17 cellular contexts compared by ENCODE assay signal in genomic region chr5:167128581-167128980, GRCh38.
DNase-seq lines count a peak whose midpoint lies in the region; ATAC-seq, FAIRE-seq and TF ChIP-seq lines count a peak whose summit lies in the region.
"Had no signal": no experiment of that assay in that cellular context is flagged by ENCODE, and none has a peak within 500 bp of the region (broad histone marks: within the 10 kb centered on the region; RNA-seq: fewer than 3 reads in every experiment).

No MANE protein-coding gene starts in this region.

- H3K9me3 ChIP-seq in RWPE2 (ENCODE audit: severe bottlenecking) (no peaks in the 10 kb centered on the region), neuronal stem cell (replicated peaks in 1 of 2; ENCODE audit: control insufficient read depth in 2 of 2, insufficient read depth in 1 of 2, low read depth in 1 of 2, low read length in 2 of 2) (no peaks in the 10 kb centered on the region)
- H3K9me3 ChIP-seq: BE2C had no signal

- H2BK12ac ChIP-seq in neuronal stem cell (ENCODE audit: low read length), result no peak overlapping the region

- H3K14ac ChIP-seq in neuronal stem cell (ENCODE audit: low read length), result no peak overlapping the region

- no peak overlapping the region for H3K18ac ChIP-seq in neuronal stem cell (ENCODE audit: low read length)

- no peak overlapping the region for H4K8ac ChIP-seq in neuronal stem cell (ENCODE audit: low read depth, low read length)

- H2BK5ac ChIP-seq in neuronal stem cell (ENCODE audit: low read length), result no peak overlapping the region

- H2AK5ac ChIP-seq in neuronal stem cell (ENCODE audit: low read depth, low read length), result no peak overlapping the region

- DNase-seq in NCI-H69 (lab: John Stamatoyannopoulos, UW) (peak; percentile 5), RWPE2 (ENCODE audit: low spot score) (no peak), foreskin keratinocyte (peak; percentile 18 to 53), neuronal stem cell (ENCODE audit: low spot score) (peak; percentile 18), RCC 7860 (ENCODE audit: low spot score) (no peak)
- DNase-seq: BE2C; C1 segment of cervical spinal cord; CD4-positive, alpha-beta T cell; DMS153; DMS79; GDM1; HCEC 1CT had no signal

- H3K4me2 ChIP-seq in neuronal stem cell (ENCODE audit: insufficient read depth, low read length, poor library complexity, severe bottlenecking), result no peak overlapping the region
- H3K4me2 ChIP-seq: GM23338 had no signal

- H3K23ac ChIP-seq in neuronal stem cell (ENCODE audit: low read depth, low read length, poor library complexity), result no peak overlapping the region

- H3K27me3 ChIP-seq in RWPE2 (ENCODE audit: insufficient read depth, poor library complexity, severe bottlenecking) (no peaks in the 10 kb centered on the region), foreskin keratinocyte (no peaks in the 10 kb centered on the region), neuronal stem cell (ENCODE audit: control insufficient read depth in 3 of 3, insufficient read depth in 3 of 3, low read depth in 1 of 3, low read length in 3 of 3) (no peaks in the 10 kb centered on the region)
- H3K27me3 ChIP-seq: BE2C had no signal

- no CpG with 5 or more reads among the region's 3 CpGs for WGBS in neuronal stem cell (ENCODE audit: extremely low coverage in 2 of 2, insufficient read length in 2 of 2, insufficient replicate concordance in 1 of 2), 2 donors

- TF ChIP-seq CTCF in RWPE2 (IDR thresholded peaks at IDR 0.05; ENCODE audit: poor library complexity, severe bottlenecking) (no peak), foreskin keratinocyte (conservative IDR thresholded peaks at IDR 0.05) (no peak)

- no peak overlapping the region for H4K91ac ChIP-seq in neuronal stem cell (ENCODE audit: low read depth, low read length, poor library complexity)

- H3K9ac ChIP-seq in neuronal stem cell (ENCODE audit: low read depth, low read length, poor library complexity), result no peak overlapping the region

- H3K27ac ChIP-seq in RWPE2 (ENCODE audit: poor library complexity, severe bottlenecking), result no peak overlapping the region
- no peak overlapping the region for H3K27ac ChIP-seq in foreskin keratinocyte
- peak overlapping the region; percentile 18 for H3K27ac ChIP-seq in neuronal stem cell (replicated peaks; ENCODE audit: low read length)

- no peaks in the 10 kb centered on the region for H3K36me3 ChIP-seq in RWPE2 (ENCODE audit: low read depth)
- no peaks in the 10 kb centered on the region for H3K36me3 ChIP-seq in neuronal stem cell (replicated peaks in 1 of 2; ENCODE audit: control insufficient read depth in 2 of 2, insufficient read depth in 2 of 2, low read length in 2 of 2)
- H3K36me3 ChIP-seq: BE2C had no signal

- FAIRE-seq in RCC 7860 (lab: Jason Lieb, UNC), result no peak
- FAIRE-seq: GM12892, GM18507, H54 had no signal

- H3K4me3 ChIP-seq in RWPE2 (ENCODE audit: severe bottlenecking) (no peak overlapping the region), neuronal stem cell (ENCODE audit: low read length in 2 of 2) (no peak overlapping the region)
- H3K4me3 ChIP-seq: GM23338 had no signal

- H2AFZ ChIP-seq in neuronal stem cell (ENCODE audit: low read length), result no peak overlapping the region

- H3K4me1 ChIP-seq in RWPE2 (ENCODE audit: insufficient read depth, poor library complexity, severe bottlenecking) (no peaks in the 10 kb centered on the region), foreskin keratinocyte (no peaks in the 10 kb centered on the region), neuronal stem cell (ENCODE audit: control insufficient read depth in 2 of 2, insufficient read depth in 1 of 2, low read depth in 1 of 2, low read length in 2 of 2) (peaks cover 0 to 14% of the 10 kb centered on the region in 2 donors)
- H3K4me1 ChIP-seq: BE2C had no signal

- H2BK15ac ChIP-seq in neuronal stem cell (ENCODE audit: low read length), result no peak overlapping the region

- no peak overlapping the region for H2BK120ac ChIP-seq in neuronal stem cell (ENCODE audit: low read depth, low read length)

- no peak overlapping the region for H3K4ac ChIP-seq in neuronal stem cell (ENCODE audit: low read length)

- ATAC-seq in RWPE2 (ENCODE audit: low read depth) (peak; percentile 90), foreskin keratinocyte (peak; percentile 48), GM21423 (IDR thresholded peaks at IDR 0.05; ENCODE audit: unreplicated experiment) (no peak)
- ATAC-seq: GM23338 had no signal

- no peaks in the 10 kb centered on the region for H3K79me1 ChIP-seq in neuronal stem cell (ENCODE audit: low read depth, low read length)

Comparison
In these comparisons a context has a peak if more than half of its experiments do, and no peak if none do; other contexts are left out.
1. DNase-seq: peak in NCI-H69 (single experiment), foreskin keratinocyte (2 of 2) and neuronal stem cell (single experiment); none in RWPE2 (single experiment) and RCC 7860 (single experiment).